Comparison of ENCODE assay signal across 8 cellular contexts in genomic region chr17:28807925-28808641, GRCh38. TPM values are rescaled to one million over a fixed set of nuclear protein-coding genes. Genes with fewer than 3 reads are reported as not detected.
DNase-seq lines count a peak whose midpoint lies in the region; ATAC-seq, FAIRE-seq and TF ChIP-seq lines count a peak whose summit lies in the region.

No MANE protein-coding gene starts in this region.

- peak overlapping the region; percentile 50 to 52 for H3K27ac Mint-ChIP-seq in natural killer cell
- peak overlapping the region in 1 of 2 donors; percentile 34 for H3K27ac Mint-ChIP-seq in natural killer cell treated with Interleukin-12 subunit alpha and Interleukin-12 subunit beta and Interleukin-15 and Interleukin-18, amount 100 ng/mL, for 72 hours

- no peak overlapping the region for H2BK15ac ChIP-seq in neuronal stem cell (ENCODE audit: low read length)

- H3K4me1 ChIP-seq in neuronal stem cell (ENCODE audit: control insufficient read depth in 2 of 2, insufficient read depth in 1 of 2, low read depth in 1 of 2, low read length in 2 of 2) (peaks cover 7 to 21% of the 10 kb centered on the region in 2 donors), kidney (ENCODE audit: control insufficient read depth in 1 of 2, insufficient read depth in 1 of 2, low read depth in 1 of 2, low read length in 2 of 2) (peaks cover 6 to 15% of the 10 kb centered on the region in 2 donors)

- H2BK12ac ChIP-seq in neuronal stem cell (ENCODE audit: low read length): no peak overlapping the region

- no peaks in the 10 kb centered on the region for H3K79me1 ChIP-seq in neuronal stem cell (ENCODE audit: low read depth, low read length)

- no peaks in the 10 kb centered on the region for H3K9me3 Mint-ChIP-seq in natural killer cell
- H3K9me3 Mint-ChIP-seq in natural killer cell treated with Interleukin-12 subunit alpha and Interleukin-12 subunit beta and Interleukin-15 and Interleukin-18, amount 100 ng/mL, for 72 hours: no peaks in the 10 kb centered on the region

- H2AK5ac ChIP-seq in neuronal stem cell (ENCODE audit: low read depth, low read length): no peak overlapping the region

- no peaks in the 10 kb centered on the region for H3K27me3 Mint-ChIP-seq in natural killer cell (ENCODE audit: low read depth in 2 of 2)
- no peaks in the 10 kb centered on the region for H3K27me3 Mint-ChIP-seq in natural killer cell treated with Interleukin-12 subunit alpha and Interleukin-12 subunit beta and Interleukin-15 and Interleukin-18, amount 100 ng/mL, for 72 hours

- H3K9me3 ChIP-seq in neuronal stem cell (replicated peaks in 1 of 2; ENCODE audit: control insufficient read depth in 2 of 2, insufficient read depth in 1 of 2, low read depth in 1 of 2, low read length in 2 of 2): no peaks in the 10 kb centered on the region
- no peaks in the 10 kb centered on the region for H3K9me3 ChIP-seq in kidney (ENCODE audit: control insufficient read depth in 1 of 2, low read length in 2 of 2)

- peak overlapping the region; percentile 48 for H3K4me2 ChIP-seq in neuronal stem cell (ENCODE audit: insufficient read depth, low read length, poor library complexity, severe bottlenecking)

- H3K27ac ChIP-seq in neuronal stem cell (replicated peaks; ENCODE audit: low read length) (peak overlapping the region; percentile 85), kidney (ENCODE audit: low read depth in 2 of 2, low read length in 2 of 2) (peak overlapping the region in 1 of 2 donors; percentile 19)

- FAIRE-seq in kidney (lab: Jason Lieb, UNC): no peak

- H3K4me3 Mint-ChIP-seq in natural killer cell: no peak overlapping the region
- H3K4me3 Mint-ChIP-seq in natural killer cell treated with Interleukin-12 subunit alpha and Interleukin-12 subunit beta and Interleukin-15 and Interleukin-18, amount 100 ng/mL, for 72 hours: no peak overlapping the region

- no peak overlapping the region for H3K14ac ChIP-seq in neuronal stem cell (ENCODE audit: low read length)

- no peak overlapping the region for H2BK120ac ChIP-seq in neuronal stem cell (ENCODE audit: low read depth, low read length)

- no peak for DNase-seq in natural killer cell
- no peak for DNase-seq in natural killer cell treated with Interleukin-12 subunit alpha and Interleukin-12 subunit beta and Interleukin-15 and Interleukin-18, amount 100 ng/mL, for 72 hours (ENCODE audit: low spot score)
- peak; percentile 76 for DNase-seq in RPMI7951 (ENCODE audit: low read depth)
- peak; percentile 82 for DNase-seq in epithelial cell of esophagus (ENCODE audit: low read depth)
- DNase-seq in neuronal stem cell (ENCODE audit: low spot score): no peak
- DNase-seq in activated CD4-positive, CD25-positive, alpha-beta regulatory T cell (lab: John Stamatoyannopoulos, UW): no peak
- no peak for DNase-seq in kidney

- H3K4me3 ChIP-seq in epithelial cell of esophagus (ENCODE audit: low read length) (peak overlapping the region; percentile 20), neuronal stem cell (ENCODE audit: low read length in 2 of 2) (no peak overlapping the region), kidney (ENCODE audit: low read length in 2 of 2) (no peak overlapping the region)

- H3K23ac ChIP-seq in neuronal stem cell (ENCODE audit: low read depth, low read length, poor library complexity): no peak overlapping the region

- intact Hi-C loops in natural killer cell (cut with micrococcal nuclease): no loop called here
- intact Hi-C loops in kidney (cut with DNase I): no loop called here

- H4K8ac ChIP-seq in neuronal stem cell (ENCODE audit: low read depth, low read length): no peak overlapping the region

- H3K18ac ChIP-seq in neuronal stem cell (ENCODE audit: low read length): no peak overlapping the region

- H3K36me3 ChIP-seq in neuronal stem cell (replicated peaks in 1 of 2; ENCODE audit: control insufficient read depth in 2 of 2, insufficient read depth in 2 of 2, low read length in 2 of 2) (peaks cover 4 to 32% of the 10 kb centered on the region in 2 donors), kidney (ENCODE audit: control insufficient read depth in 1 of 2, insufficient read depth in 2 of 2, low read length in 2 of 2) (peaks cover 0 to 2% of the 10 kb centered on the region in 2 donors)

- no peak overlapping the region for H2AFZ ChIP-seq in neuronal stem cell (ENCODE audit: low read length)

- H3K27me3 ChIP-seq in neuronal stem cell (ENCODE audit: control insufficient read depth in 3 of 3, insufficient read depth in 3 of 3, low read depth in 1 of 3, low read length in 3 of 3): no peaks in the 10 kb centered on the region

- peak overlapping the region; percentile 78 for H3K4ac ChIP-seq in neuronal stem cell (ENCODE audit: low read length)

- peaks cover 14 to 34% of the 10 kb centered on the region in 2 donors for H3K4me1 Mint-ChIP-seq in natural killer cell
- H3K4me1 Mint-ChIP-seq in natural killer cell treated with Interleukin-12 subunit alpha and Interleukin-12 subunit beta and Interleukin-15 and Interleukin-18, amount 100 ng/mL, for 72 hours (ENCODE audit: low read depth in 2 of 2): peaks cover 15 to 25% of the 10 kb centered on the region in 2 donors

- ATAC-seq in natural killer cell (no peak), HG03460 (IDR thresholded peaks at IDR 0.05; ENCODE audit: unreplicated experiment) (no peak)
- ATAC-seq in natural killer cell treated with Interleukin-12 subunit alpha and Interleukin-12 subunit beta and Interleukin-15 and Interleukin-18, amount 100 ng/mL, for 72 hours: no peak

- no peak overlapping the region for H3K9ac ChIP-seq in neuronal stem cell (ENCODE audit: low read depth, low read length, poor library complexity)
- H3K9ac ChIP-seq in kidney (ENCODE audit: low read length in 2 of 2): peak overlapping the region in 1 of 2 donors; percentile 9

- H2BK5ac ChIP-seq in neuronal stem cell (ENCODE audit: low read length): no peak overlapping the region

- WGBS in neuronal stem cell (ENCODE audit: extremely low coverage in 2 of 2, insufficient read length in 2 of 2, insufficient replicate concordance in 1 of 2), 2 donors: no CpG with 5 or more reads among the region's 2 CpGs

- H4K91ac ChIP-seq in neuronal stem cell (ENCODE audit: low read depth, low read length, poor library complexity): no peak overlapping the region

- H3K36me3 Mint-ChIP-seq in natural killer cell: no peaks in the 10 kb centered on the region
- H3K36me3 Mint-ChIP-seq in natural killer cell treated with Interleukin-12 subunit alpha and Interleukin-12 subunit beta and Interleukin-15 and Interleukin-18, amount 100 ng/mL, for 72 hours: no peaks in the 10 kb centered on the region

- TF ChIP-seq CTCF in natural killer cell (IDR thresholded peaks at IDR 0.05) (no peak), epithelial cell of esophagus (IDR thresholded peaks at IDR 0.05; ENCODE audit: insufficient read depth, low read depth, low read length, missing control alignments) (no peak), kidney (IDR thresholded peaks at IDR 0.05; ENCODE audit: borderline replicate concordance, extremely low read depth, insufficient read depth) (no peak)

RNA-seq across cellular contexts. Expression of gene FAM222B, which starts 34.5 kb away (rescaled TPM):
- 10 to 100 TPM; 16.9 to 26.0 (median 20.0) TPM for total RNA-seq in natural killer cell
- 10 to 100 TPM; 21.7 to 23.5 TPM for total RNA-seq in natural killer cell treated with Interleukin-12 subunit alpha and Interleukin-12 subunit beta and Interleukin-15 and Interleukin-18, amount 100 ng/mL, for 72 hours
- total RNA-seq in RPMI7951 (2014; rRNA removed; shearing (Covaris generic)): 2.4 and 3.4 TPM in 2 replicates
- polyA plus RNA-seq in neuronal stem cell (2013, experiment 1 of 2): 38.0 TPM
- 37.2 TPM for polyA plus RNA-seq in neuronal stem cell (2013, experiment 2 of 2)
- total RNA-seq in kidney: 31.0 TPM
- polyA plus RNA-seq in kidney (ENCODE audit: insufficient read depth, low read depth, low replicate concordance): 13.0 TPM

RNA-seq across cellular contexts. Expression of gene ERAL1, which starts 46.7 kb away (rescaled TPM):
- total RNA-seq in natural killer cell (10 to 100 TPM; 20.9 to 35.2 (median 27.3) TPM), kidney (29.5 TPM)
- total RNA-seq in natural killer cell treated with Interleukin-12 subunit alpha and Interleukin-12 subunit beta and Interleukin-15 and Interleukin-18, amount 100 ng/mL, for 72 hours: 100 to 1,000 TPM in 1 of 2 donors, 10 to 100 TPM in 1; 55.9 to 105 TPM
- total RNA-seq in RPMI7951 (2014; rRNA removed; shearing (Covaris generic)): 29.8 and 29.9 TPM in 2 replicates
- polyA plus RNA-seq in neuronal stem cell (2013, experiment 1 of 2): 36.2 TPM
- polyA plus RNA-seq in neuronal stem cell (2013, experiment 2 of 2): 39.5 TPM
- polyA plus RNA-seq in kidney (ENCODE audit: insufficient read depth, low read depth, low replicate concordance): 71.6 TPM

Comparison
In these comparisons a context has a peak if more than half of its experiments do, and no peak if none do; other contexts are left out.
1. DNase-seq: peak in RPMI7951 (single experiment) and epithelial cell of esophagus (single experiment); none in natural killer cell (single experiment), natural killer cell treated with Interleukin-12 subunit alpha and Interleukin-12 subunit beta and Interleukin-15 and Interleukin-18, amount 100 ng/mL, for 72 hours (single experiment), neuronal stem cell (single experiment), activated CD4-positive, CD25-positive, alpha-beta regulatory T cell (0 of 4) and kidney (single experiment).